6 cellular contexts compared by ENCODE assay signal in genomic region chr22:50581950-50582561, GRCh38. TPM values are rescaled to one million over a fixed set of nuclear protein-coding genes. Genes with fewer than 3 reads are reported as not detected.
DNase-seq lines count a peak whose midpoint lies in the region; ATAC-seq lines count a peak whose summit lies in the region.

No MANE protein-coding gene starts in this region.

- peak overlapping the region; percentile 88 to 98 (median 94) for H3K4me3 Mint-ChIP-seq in CD8-positive, alpha-beta memory T cell
- H3K4me3 Mint-ChIP-seq in activated naive CD8-positive, alpha-beta T cell treated with anti-CD3 and anti-CD28 coated beads, Interleukin-2, amount 10 ng/mL, durations not matched to agents 7 days and 5 days = peak overlapping the region; percentile 99

- H3K4me1 ChIP-seq in CD8-positive, alpha-beta memory T cell (ENCODE audit: insufficient read depth, low read length) = peaks cover 19% of the 10 kb centered on the region
- peaks cover 26% of the 10 kb centered on the region for H3K4me1 ChIP-seq in mononuclear cell (ENCODE audit: insufficient read depth, low read length)

- peak overlapping the region; percentile 83 for H3K4me3 ChIP-seq in CD8-positive, alpha-beta memory T cell (ENCODE audit: low read length)
- peak overlapping the region; percentile 70 for H3K4me3 ChIP-seq in mononuclear cell (ENCODE audit: low read length)

- peak overlapping the region; percentile 88 to 99 (median 96) for H3K27ac Mint-ChIP-seq in CD8-positive, alpha-beta memory T cell
- H3K27ac Mint-ChIP-seq in activated naive CD8-positive, alpha-beta T cell treated with anti-CD3 and anti-CD28 coated beads, Interleukin-2, amount 10 ng/mL, durations not matched to agents 7 days and 5 days = peak overlapping the region; percentile 96

- peak in 1 of 5 donors; percentile 13 for DNase-seq in CD8-positive, alpha-beta memory T cell
- no peak for DNase-seq in activated naive CD8-positive, alpha-beta T cell treated with anti-CD3 and anti-CD28 coated beads, Interleukin-2, amount 10 ng/mL, durations not matched to agents 7 days and 5 days
- no peak for DNase-seq in NCI-H446 treated with DMSO at 0.1 percent for 48 hours (lab: John Stamatoyannopoulos, UW)

- no peaks in the 10 kb centered on the region for H3K9me3 Mint-ChIP-seq in CD8-positive, alpha-beta memory T cell
- no peaks in the 10 kb centered on the region for H3K9me3 Mint-ChIP-seq in activated naive CD8-positive, alpha-beta T cell treated with anti-CD3 and anti-CD28 coated beads, Interleukin-2, amount 10 ng/mL, durations not matched to agents 7 days and 5 days

- peaks cover 16 to 39% (median 22%) of the 10 kb centered on the region in 3 donors for H3K4me1 Mint-ChIP-seq in CD8-positive, alpha-beta memory T cell
- H3K4me1 Mint-ChIP-seq in activated naive CD8-positive, alpha-beta T cell treated with anti-CD3 and anti-CD28 coated beads, Interleukin-2, amount 10 ng/mL, durations not matched to agents 7 days and 5 days = peaks cover 25% of the 10 kb centered on the region

- H3K36me3 Mint-ChIP-seq in CD8-positive, alpha-beta memory T cell = peaks cover 0 to 25% (median 0%) of the 10 kb centered on the region in 3 donors
- H3K36me3 Mint-ChIP-seq in activated naive CD8-positive, alpha-beta T cell treated with anti-CD3 and anti-CD28 coated beads, Interleukin-2, amount 10 ng/mL, durations not matched to agents 7 days and 5 days = peaks cover 11% of the 10 kb centered on the region

- H3K27me3 Mint-ChIP-seq in CD8-positive, alpha-beta memory T cell = no peaks in the 10 kb centered on the region
- no peaks in the 10 kb centered on the region for H3K27me3 Mint-ChIP-seq in activated naive CD8-positive, alpha-beta T cell treated with anti-CD3 and anti-CD28 coated beads, Interleukin-2, amount 10 ng/mL, durations not matched to agents 7 days and 5 days

- ATAC-seq in HG03442 (IDR thresholded peaks at IDR 0.05; ENCODE audit: unreplicated experiment) = peak; percentile 17
- ATAC-seq in activated naive CD8-positive, alpha-beta T cell treated with anti-CD3 and anti-CD28 coated beads, Interleukin-2, amount 10 ng/mL, durations not matched to agents 7 days and 5 days (ENCODE audit: low read depth) = peak; percentile 0
- no peak for ATAC-seq in GM18502 (IDR thresholded peaks at IDR 0.05; ENCODE audit: poor library complexity, unreplicated experiment)

- POLR2A ChIA-PET in CD8-positive, alpha-beta memory T cell (lab: Charles Lee) = interaction anchor here (0.6 to 1.9 kb wide), 7 partner anchors 34 to 84 kb away, joined by 3 to 14 read pairs (median 6); partner anchors contain the start of genes ARSA, LMF2, NCAPH2 and SCO2
- POLR2A ChIA-PET in activated naive CD8-positive, alpha-beta T cell treated with anti-CD3 and anti-CD28 coated beads, Interleukin-2, amount 10 ng/mL, durations not matched to agents 7 days and 5 days (lab: Charles Lee) = interaction anchor here (0.9 to 9.8 kb wide), 14 partner anchors 16 to 288 kb away, joined by 3 to 93 read pairs (median 8); partner anchors contain the start of genes ARSA, KLHDC7B, LMF2 and NCAPH2

- no peaks in the 10 kb centered on the region for H3K27me3 ChIP-seq in CD8-positive, alpha-beta memory T cell (ENCODE audit: insufficient read depth, low read length, poor library complexity, severe bottlenecking)
- H3K27me3 ChIP-seq in mononuclear cell (ENCODE audit: insufficient read depth, low read length) = no peaks in the 10 kb centered on the region

- H3K27ac ChIP-seq in CD8-positive, alpha-beta memory T cell (ENCODE audit: low read depth, low read length) = peak overlapping the region; percentile 94

- CTCF ChIA-PET in CD8-positive, alpha-beta memory T cell (lab: Charles Lee) = interaction anchor here (1.2 to 2.9 kb wide), 4 partner anchors 17 to 57 kb away, joined by 3 to 18 read pairs (median 8); partner anchors contain the start of genes SCO2 and SYCE3

- peaks cover 5% of the 10 kb centered on the region for H3K36me3 ChIP-seq in CD8-positive, alpha-beta memory T cell (ENCODE audit: insufficient read depth, low read length)

- H3K9me3 ChIP-seq in CD8-positive, alpha-beta memory T cell (ENCODE audit: low read length) = no peaks in the 10 kb centered on the region
- no peaks in the 10 kb centered on the region for H3K9me3 ChIP-seq in mononuclear cell (ENCODE audit: low read depth, low read length)

RNA-seq across cellular contexts. Expression of gene CHKB, which starts 0.6 kb away (rescaled TPM):
- 10 to 100 TPM; 72.1 to 76.1 TPM for total RNA-seq in CD8-positive, alpha-beta memory T cell
- 33.3 TPM for polyA plus RNA-seq in CD8-positive, alpha-beta memory T cell
- 100 to 1,000 TPM; 132 to 137 TPM for total RNA-seq in activated naive CD8-positive, alpha-beta T cell treated with anti-CD3 and anti-CD28 coated beads, Interleukin-2, amount 10 ng/mL, durations not matched to agents 7 days and 5 days
- total RNA-seq in mononuclear cell = 40.0 TPM

RNA-seq across cellular contexts. Expression of gene CPT1B, which starts 3.8 kb away (rescaled TPM):
- total RNA-seq in CD8-positive, alpha-beta memory T cell = 10 to 100 TPM; 43.6 to 45.0 TPM
- polyA plus RNA-seq in CD8-positive, alpha-beta memory T cell = 0.40 TPM
- total RNA-seq in activated naive CD8-positive, alpha-beta T cell treated with anti-CD3 and anti-CD28 coated beads, Interleukin-2, amount 10 ng/mL, durations not matched to agents 7 days and 5 days = 10 to 100 TPM; 85.2 to 95.4 TPM
- 7.2 TPM for total RNA-seq in mononuclear cell

RNA-seq across cellular contexts. Expression of gene MAPK8IP2, which starts 18.5 kb away (rescaled TPM):
- under 1 TPM; 0.20 to 0.28 TPM for total RNA-seq in CD8-positive, alpha-beta memory T cell
- not detected for polyA plus RNA-seq in CD8-positive, alpha-beta memory T cell
- total RNA-seq in activated naive CD8-positive, alpha-beta T cell treated with anti-CD3 and anti-CD28 coated beads, Interleukin-2, amount 10 ng/mL, durations not matched to agents 7 days and 5 days = under 1 TPM; 0.28 to 0.39 TPM
- 0.10 TPM for total RNA-seq in mononuclear cell

RNA-seq across cellular contexts. Expression of gene SYCE3, which starts 19.3 kb away (rescaled TPM):
- total RNA-seq in CD8-positive, alpha-beta memory T cell = not detected
- not detected for polyA plus RNA-seq in CD8-positive, alpha-beta memory T cell
- total RNA-seq in activated naive CD8-positive, alpha-beta T cell treated with anti-CD3 and anti-CD28 coated beads, Interleukin-2, amount 10 ng/mL, durations not matched to agents 7 days and 5 days = 1 to 10 TPM in 1 of 2 experiments, under 1 TPM in 1; 0.79 to 1.1 TPM
- total RNA-seq in mononuclear cell = not detected

RNA-seq across cellular contexts. Expression of gene KLHDC7B, which starts 36.4 kb away (rescaled TPM):
- total RNA-seq in CD8-positive, alpha-beta memory T cell = 1 to 10 TPM; 5.1 to 6.2 TPM
- 8.1 TPM for polyA plus RNA-seq in CD8-positive, alpha-beta memory T cell
- total RNA-seq in activated naive CD8-positive, alpha-beta T cell treated with anti-CD3 and anti-CD28 coated beads, Interleukin-2, amount 10 ng/mL, durations not matched to agents 7 days and 5 days = 10 to 100 TPM; 18.8 to 21.9 TPM
- 1.7 TPM for total RNA-seq in mononuclear cell
